ENCODE assay signal across 9 cellular contexts in the genomic region with DNA sequence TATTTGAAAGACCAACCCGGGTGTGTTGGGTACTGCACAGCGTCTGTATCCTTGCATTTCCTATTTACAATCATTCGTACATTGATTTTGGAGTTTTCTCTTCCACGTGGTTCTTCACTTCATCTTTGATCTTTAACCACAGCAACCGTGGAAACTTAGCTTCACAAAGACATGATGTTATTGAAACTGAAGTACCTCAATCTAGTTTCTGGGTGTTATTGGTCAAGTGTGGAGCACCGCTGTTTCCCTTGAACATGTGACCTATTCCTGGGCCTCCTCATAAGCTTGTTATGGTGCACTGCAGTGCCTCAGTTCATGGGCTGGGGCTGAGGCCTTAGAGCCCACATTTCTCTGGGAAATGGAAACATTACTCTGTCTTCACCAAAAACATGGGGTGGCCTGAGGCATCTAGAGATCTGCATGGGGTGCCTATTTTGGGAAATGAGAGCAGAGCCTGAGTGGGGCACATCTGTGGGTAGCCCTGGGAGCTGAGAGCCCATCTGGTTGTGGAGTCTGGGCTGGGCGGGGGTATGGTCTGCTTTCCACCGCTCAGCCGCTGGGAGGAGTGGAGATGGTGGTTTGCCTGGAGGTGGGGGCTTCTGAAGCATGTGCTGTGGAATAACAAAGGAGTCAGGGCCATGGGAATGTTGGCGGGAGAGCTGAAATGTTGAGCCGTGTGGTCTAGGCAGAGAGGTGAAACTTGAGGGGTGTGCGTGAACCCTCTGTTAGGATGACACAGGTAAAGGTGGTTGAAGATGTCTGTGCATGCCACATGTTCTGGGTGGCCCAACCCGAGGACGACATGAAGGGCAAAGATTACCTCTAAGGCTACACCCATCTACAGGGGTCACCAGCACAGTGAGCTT. TPM values are rescaled to one million over a fixed set of nuclear protein-coding genes. Genes with fewer than 3 reads are reported as not detected.
DNase-seq lines count a peak whose midpoint lies in the region; ATAC-seq and TF ChIP-seq lines count a peak whose summit lies in the region.
"Had no signal": no experiment of that assay in that cellular context is flagged by ENCODE, and none has a peak within 500 bp of the region (broad histone marks: within the 10 kb centered on the region; RNA-seq: fewer than 3 reads in every experiment).

No MANE protein-coding gene starts in this region.

- H3K27ac Mint-ChIP-seq in activated naive CD4-positive, alpha-beta T cell treated with anti-CD3 and anti-CD28 coated beads, Interleukin-2, amount 10 ng/mL, durations not matched to agents 7 days and 5 days: peak overlapping the region; percentile 91
- peak overlapping the region; percentile 89 for H3K27ac Mint-ChIP-seq in activated T-helper 1 cell treated with anti-CD3 and anti-CD28 coated beads, Interleukin-12 subunit alpha, Interleukin-12 subunit beta, Interleukin-2, Interleukin-4 antibody, amounts not matched to agents 30 ng/mL and 10 ng/mL and 1 ng/mL, durations not matched to agents 14 hours and 24 hours and 36 hours
- no peak overlapping the region for H3K27ac Mint-ChIP-seq in Caco-2 (ENCODE audit: unreplicated experiment)

- H3K79me2 ChIP-seq in osteoblast (ENCODE audit: insufficient read depth, low read length): no peaks in the 10 kb centered on the region

- H3K36me3 ChIP-seq in Caco-2 (ENCODE audit: control insufficient read depth, insufficient read depth, low read length) (no peaks in the 10 kb centered on the region), osteoblast (ENCODE audit: insufficient read depth, low read length) (peaks cover 12% of the 10 kb centered on the region)
- H3K36me3 ChIP-seq: uterus had no signal

- H3K36me3 Mint-ChIP-seq in activated naive CD4-positive, alpha-beta T cell treated with anti-CD3 and anti-CD28 coated beads, Interleukin-2, amount 10 ng/mL, durations not matched to agents 7 days and 5 days: peaks cover 38% of the 10 kb centered on the region
- H3K36me3 Mint-ChIP-seq in activated T-helper 1 cell treated with anti-CD3 and anti-CD28 coated beads, Interleukin-12 subunit alpha, Interleukin-12 subunit beta, Interleukin-2, Interleukin-4 antibody, amounts not matched to agents 30 ng/mL and 10 ng/mL and 1 ng/mL, durations not matched to agents 14 hours and 24 hours and 36 hours (ENCODE audit: low read depth): peaks cover 39% of the 10 kb centered on the region
- H3K36me3 Mint-ChIP-seq in Caco-2 (ENCODE audit: insufficient read depth, unreplicated experiment): peaks cover 15% of the 10 kb centered on the region

- no peak overlapping the region for H3K27ac ChIP-seq in osteoblast (ENCODE audit: low read depth, low read length)
- H3K27ac ChIP-seq: uterus had no signal

- peaks cover 29% of the 10 kb centered on the region for H3K4me1 Mint-ChIP-seq in activated naive CD4-positive, alpha-beta T cell treated with anti-CD3 and anti-CD28 coated beads, Interleukin-2, amount 10 ng/mL, durations not matched to agents 7 days and 5 days
- H3K4me1 Mint-ChIP-seq in activated T-helper 1 cell treated with anti-CD3 and anti-CD28 coated beads, Interleukin-12 subunit alpha, Interleukin-12 subunit beta, Interleukin-2, Interleukin-4 antibody, amounts not matched to agents 30 ng/mL and 10 ng/mL and 1 ng/mL, durations not matched to agents 14 hours and 24 hours and 36 hours (ENCODE audit: low read depth): peaks cover 27% of the 10 kb centered on the region
- no peaks in the 10 kb centered on the region for H3K4me1 Mint-ChIP-seq in Caco-2 (ENCODE audit: low read depth, unreplicated experiment)

- POLR2A ChIA-PET in Caco-2 (lab: Charles Lee): no interaction called here

- H3K4me3 Mint-ChIP-seq in activated naive CD4-positive, alpha-beta T cell treated with anti-CD3 and anti-CD28 coated beads, Interleukin-2, amount 10 ng/mL, durations not matched to agents 7 days and 5 days: peak overlapping the region; percentile 1
- peak overlapping the region; percentile 51 for H3K4me3 Mint-ChIP-seq in activated T-helper 1 cell treated with anti-CD3 and anti-CD28 coated beads, Interleukin-12 subunit alpha, Interleukin-12 subunit beta, Interleukin-2, Interleukin-4 antibody, amounts not matched to agents 30 ng/mL and 10 ng/mL and 1 ng/mL, durations not matched to agents 14 hours and 24 hours and 36 hours
- no peak overlapping the region for H3K4me3 Mint-ChIP-seq in Caco-2 (ENCODE audit: unreplicated experiment)

- no peaks in the 10 kb centered on the region for H3K4me1 ChIP-seq in Caco-2
- no peaks in the 10 kb centered on the region for H3K4me1 ChIP-seq in osteoblast (ENCODE audit: insufficient read depth, low read length)
- H3K4me1 ChIP-seq: uterus had no signal

- H3K4me3 ChIP-seq in Caco-2 (ENCODE audit: low read depth, low read length) (no peak overlapping the region), osteoblast (ENCODE audit: insufficient read depth, low read length) (no peak overlapping the region)
- H3K4me3 ChIP-seq: uterus had no signal

- H3K27me3 ChIP-seq in Caco-2 (replicated peaks; ENCODE audit: control insufficient read depth, insufficient read depth, low read length) (no peaks in the 10 kb centered on the region), osteoblast (ENCODE audit: insufficient read depth, low read length) (no peaks in the 10 kb centered on the region)
- H3K27me3 ChIP-seq: uterus had no signal

- intact Hi-C loops in activated T-helper 1 cell treated with anti-CD3 and anti-CD28 coated beads, Interleukin-12 subunit alpha, Interleukin-12 subunit beta, Interleukin-2, Interleukin-4 antibody, amounts not matched to agents 30 ng/mL and 10 ng/mL and 1 ng/mL, durations not matched to agents 14 hours and 24 hours and 36 hours (cut with micrococcal nuclease): loop anchor here (1.0 to 5.0 kb wide), 8 partner anchors 10 to 485 kb away; no protein-coding TSS in a partner anchor
- intact Hi-C loops in Caco-2 (cut with micrococcal nuclease; ENCODE audit: unreplicated experiment): no loop called here

- ATAC-seq in HG02642 (IDR thresholded peaks at IDR 0.05; ENCODE audit: poor library complexity, unreplicated experiment): peak; percentile 81
- ATAC-seq in stimulated activated naive CD8-positive, alpha-beta T cell treated with anti-CD3 and anti-CD28 coated beads, Interleukin-15, Interleukin-2, amounts not matched to agents 100 U/mL and 50 U/mL, for 24 hours: peak; percentile 98

- no peak overlapping the region for H3K4me2 ChIP-seq in osteoblast (ENCODE audit: insufficient read depth, low read length)

- H3K9me3 Mint-ChIP-seq in activated naive CD4-positive, alpha-beta T cell treated with anti-CD3 and anti-CD28 coated beads, Interleukin-2, amount 10 ng/mL, durations not matched to agents 7 days and 5 days: no peaks in the 10 kb centered on the region
- no peaks in the 10 kb centered on the region for H3K9me3 Mint-ChIP-seq in activated T-helper 1 cell treated with anti-CD3 and anti-CD28 coated beads, Interleukin-12 subunit alpha, Interleukin-12 subunit beta, Interleukin-2, Interleukin-4 antibody, amounts not matched to agents 30 ng/mL and 10 ng/mL and 1 ng/mL, durations not matched to agents 14 hours and 24 hours and 36 hours
- no peaks in the 10 kb centered on the region for H3K9me3 Mint-ChIP-seq in Caco-2 (ENCODE audit: unreplicated experiment)

- no peaks in the 10 kb centered on the region for H3K27me3 Mint-ChIP-seq in activated naive CD4-positive, alpha-beta T cell treated with anti-CD3 and anti-CD28 coated beads, Interleukin-2, amount 10 ng/mL, durations not matched to agents 7 days and 5 days
- no peaks in the 10 kb centered on the region for H3K27me3 Mint-ChIP-seq in activated T-helper 1 cell treated with anti-CD3 and anti-CD28 coated beads, Interleukin-12 subunit alpha, Interleukin-12 subunit beta, Interleukin-2, Interleukin-4 antibody, amounts not matched to agents 30 ng/mL and 10 ng/mL and 1 ng/mL, durations not matched to agents 14 hours and 24 hours and 36 hours (ENCODE audit: insufficient read depth)
- no peaks in the 10 kb centered on the region for H3K27me3 Mint-ChIP-seq in Caco-2 (ENCODE audit: insufficient read depth, unreplicated experiment)

- peak; percentile 60 for DNase-seq in activated naive CD4-positive, alpha-beta T cell treated with anti-CD3 and anti-CD28 coated beads, Interleukin-2, amount 10 ng/mL, durations not matched to agents 7 days and 5 days
- DNase-seq in activated naive CD4-positive, alpha-beta T cell treated with Interleukin-2 at 50 U/mL for 16 hours: no peak
- peak; percentile 35 for DNase-seq in activated T-helper 1 cell treated with anti-CD3 and anti-CD28 coated beads, Interleukin-12 subunit alpha, Interleukin-12 subunit beta, Interleukin-2, Interleukin-4 antibody, amounts not matched to agents 30 ng/mL and 10 ng/mL and 1 ng/mL, durations not matched to agents 14 hours and 24 hours and 36 hours (ENCODE audit: low spot score)
- DNase-seq in stimulated activated naive CD8-positive, alpha-beta T cell treated with anti-CD3 and anti-CD28 coated beads, Interleukin-15, Interleukin-2, amounts not matched to agents 100 U/mL and 50 U/mL, for 24 hours: peak; percentile 35
- DNase-seq in Caco-2 (no peak), superior temporal gyrus (ENCODE audit: extremely low spot score) (no peak), osteoblast (ENCODE audit: insufficient read length, low spot score, missing footprints) (no peak)
- DNase-seq: uterus had no signal

- TF ChIP-seq CTCF in Caco-2 (IDR thresholded peaks at IDR 0.05; ENCODE audit: insufficient read depth in 1 of 2, low read depth in 1 of 2, low read length in 1 of 2, severe bottlenecking in 1 of 2, unreplicated experiment in 1 of 2) (no peak), osteoblast (IDR thresholded peaks at IDR 0.05; ENCODE audit: extremely low read depth, low read depth, low read length) (no peak)

- H3K9me3 ChIP-seq in Caco-2: no peaks in the 10 kb centered on the region
- no peaks in the 10 kb centered on the region for H3K9me3 ChIP-seq in osteoblast (ENCODE audit: low read depth, low read length)
- H3K9me3 ChIP-seq: uterus had no signal

- BruUV-seq in Caco-2 (replicated peaks; lab: Mats Ljungman, UMichigan): no TSS peak

- CTCF ChIA-PET in activated naive CD4-positive, alpha-beta T cell treated with anti-CD3 and anti-CD28 coated beads, Interleukin-2, amount 10 ng/mL, durations not matched to agents 7 days and 5 days (lab: Charles Lee): interaction anchor here (0.5 to 2.5 kb wide), 3 partner anchors 13 to 57 kb away, joined by 3 to 14 read pairs (median 8); no protein-coding TSS in a partner anchor
- CTCF ChIA-PET in Caco-2 (lab: Charles Lee): no interaction called here

- H2AFZ ChIP-seq in osteoblast (ENCODE audit: low read length): no peak overlapping the region

- H4K20me1 ChIP-seq in osteoblast (ENCODE audit: insufficient read depth, low read length): no peaks in the 10 kb centered on the region

RNA-seq across cellular contexts. Expression of a gene that starts 37.4 kb away (rescaled TPM):
- 18.0 and 21.5 TPM in 2 replicates for total RNA-seq in activated T-helper 1 cell treated with anti-CD3 and anti-CD28 coated beads, Interleukin-12 subunit alpha, Interleukin-12 subunit beta, Interleukin-2, Interleukin-4 antibody, amounts not matched to agents 30 ng/mL and 10 ng/mL and 1 ng/mL, durations not matched to agents 14 hours and 24 hours and 36 hours
- total RNA-seq in Caco-2 (2022): 13.7 and 14.9 TPM in 2 replicates
- 11.6 and 14.7 TPM in 2 replicates for total RNA-seq in osteoblast

Comparison
In these comparisons a context has a peak if more than half of its experiments do, and no peak if none do; other contexts are left out.
1. DNase-seq: peak in activated naive CD4-positive, alpha-beta T cell treated with anti-CD3 and anti-CD28 coated beads, Interleukin-2, amount 10 ng/mL, durations not matched to agents 7 days and 5 days (single experiment), activated T-helper 1 cell treated with anti-CD3 and anti-CD28 coated beads, Interleukin-12 subunit alpha, Interleukin-12 subunit beta, Interleukin-2, Interleukin-4 antibody, amounts not matched to agents 30 ng/mL and 10 ng/mL and 1 ng/mL, durations not matched to agents 14 hours and 24 hours and 36 hours (single experiment) and stimulated activated naive CD8-positive, alpha-beta T cell treated with anti-CD3 and anti-CD28 coated beads, Interleukin-15, Interleukin-2, amounts not matched to agents 100 U/mL and 50 U/mL, for 24 hours (single experiment); none in activated naive CD4-positive, alpha-beta T cell treated with Interleukin-2 at 50 U/mL for 16 hours (single experiment), Caco-2 (0 of 2), superior temporal gyrus (single experiment) and osteoblast (single experiment).